ENCODE assay signal across 9 cellular contexts in the genomic region with DNA sequence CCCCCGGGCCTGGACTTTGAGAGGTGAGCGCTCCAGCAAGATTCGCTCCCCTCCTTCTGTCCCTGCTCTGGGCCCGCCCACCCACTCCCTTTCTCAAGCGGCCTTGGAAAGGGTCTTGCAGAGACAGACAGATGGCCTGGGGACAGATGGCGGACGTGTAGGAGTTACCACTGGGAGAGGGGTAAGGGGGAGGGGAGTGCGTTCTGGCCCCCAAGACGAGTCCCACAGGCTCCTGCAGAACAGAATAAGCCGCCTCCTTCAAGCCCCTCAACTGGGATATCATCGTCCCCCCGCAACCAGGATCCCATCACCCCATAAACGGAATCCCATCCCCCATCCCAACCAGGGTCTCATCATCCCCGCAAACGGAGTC. TPM values are rescaled to one million over a fixed set of nuclear protein-coding genes. Genes with fewer than 3 reads are reported as not detected.
DNase-seq lines count a peak whose midpoint lies in the region; ATAC-seq and TF ChIP-seq lines count a peak whose summit lies in the region.
"Had no signal": no experiment of that assay in that cellular context is flagged by ENCODE, and none has a peak within 500 bp of the region (broad histone marks: within the 10 kb centered on the region; RNA-seq: fewer than 3 reads in every experiment).

No MANE protein-coding gene starts in this region.

- no peak for DNase-seq in activated naive CD4-positive, alpha-beta T cell treated with anti-CD3 and anti-CD28 coated beads for 36 hours
- no peak for DNase-seq in activated naive CD4-positive, alpha-beta T cell treated with Interleukin-2 at 50 U/mL for 16 hours
- DNase-seq in adipocyte (ENCODE audit: low read depth) (no peak), right lobe of liver (no peak), transverse colon (no peak), SHP77 treated with DMSO at 0.1 percent for 48 hours (lab: John Stamatoyannopoulos, UW) (no peak), mucosa of descending colon (no peak)
- DNase-seq: amniotic stem cell had no signal

- TF ChIP-seq POLR2A in right lobe of liver (IDR thresholded peaks at IDR 0.05), result no peak
- no peak for TF ChIP-seq POLR2A in transverse colon (IDR thresholded peaks at IDR 0.05)

- peaks cover 27% of the 10 kb centered on the region for H3K4me1 Mint-ChIP-seq in activated naive CD4-positive, alpha-beta T cell treated with anti-CD3 and anti-CD28 coated beads for 36 hours (ENCODE audit: low read depth)

- H3K4me1 ChIP-seq in adipocyte (ENCODE audit: control insufficient read depth, insufficient read depth, low read length) (peaks cover 23% of the 10 kb centered on the region), right lobe of liver (peaks cover 0 to 16% (median 3%) of the 10 kb centered on the region in 4 donors), transverse colon (peaks cover 12 to 36% (median 28%) of the 10 kb centered on the region in 4 donors), mucosa of descending colon (ENCODE audit: low read depth) (peaks cover 24% of the 10 kb centered on the region)

- H3K27me3 Mint-ChIP-seq in activated naive CD4-positive, alpha-beta T cell treated with anti-CD3 and anti-CD28 coated beads for 36 hours (ENCODE audit: low read depth), result no peaks in the 10 kb centered on the region

- peak overlapping the region; percentile 74 for H3K4me3 ChIP-seq in adipocyte (ENCODE audit: low read length)
- peak overlapping the region; percentile 40 to 52 (median 43) for H3K4me3 ChIP-seq in right lobe of liver
- H3K4me3 ChIP-seq in transverse colon, result peak overlapping the region; percentile 16 to 48 (median 41)
- no peak overlapping the region for H3K4me3 ChIP-seq in mucosa of descending colon

- TF ChIP-seq CTCF in right lobe of liver (IDR thresholded peaks at IDR 0.05), result no peak
- TF ChIP-seq CTCF in transverse colon (IDR thresholded peaks at IDR 0.05), result no peak
- no peak for TF ChIP-seq CTCF in mucosa of descending colon (IDR thresholded peaks at IDR 0.05)

- no peaks in the 10 kb centered on the region for H3K36me3 Mint-ChIP-seq in activated naive CD4-positive, alpha-beta T cell treated with anti-CD3 and anti-CD28 coated beads for 36 hours (ENCODE audit: low read depth)

- 48% methylated on average over 2 of the region's 15 CpGs for WGBS in right lobe of liver (ENCODE audit: insufficient coverage, low coverage, low lambda C conversion rate, missing lambda C conversion rate)
- WGBS in transverse colon (ENCODE audit: low coverage in 1 of 2), 2 donors, result 19% methylated on average over 13 of the region's 15 CpGs; no CpG with 5 or more reads in 1 of the 2 donors

- H3K4me3 Mint-ChIP-seq in activated naive CD4-positive, alpha-beta T cell treated with anti-CD3 and anti-CD28 coated beads for 36 hours, result peak overlapping the region; percentile 34

- H3K36me3 ChIP-seq in adipocyte (ENCODE audit: control insufficient read depth, insufficient read depth, low read length, severe bottlenecking) (no peaks in the 10 kb centered on the region), right lobe of liver (no peaks in the 10 kb centered on the region), transverse colon (no peaks in the 10 kb centered on the region), mucosa of descending colon (ENCODE audit: low read depth) (no peaks in the 10 kb centered on the region)

- intact Hi-C loops in activated naive CD4-positive, alpha-beta T cell treated with anti-CD3 and anti-CD28 coated beads for 36 hours (cut with micrococcal nuclease), result loop anchor here (1.0 kb wide), 2 partner anchors 59 to 68 kb away; no protein-coding TSS in a partner anchor
- intact Hi-C loops in right lobe of liver (cut with DNase I), result loop anchor here in 1 of 2 donors (5.0 kb wide), 1 partner anchor 58 kb away; no protein-coding TSS in a partner anchor
- intact Hi-C loops in transverse colon (cut with DNase I; ENCODE audit: low total_unique reads), result loop anchor here (5.0 kb wide), 2 partner anchors 58 to 78 kb away; partner anchors contain the start of gene SEMA6B
- intact Hi-C loops in mucosa of descending colon (cut with DNase I, micrococcal nuclease), result loop anchor here in 1 of 2 donors (5.0 kb wide), 1 partner anchor 68 kb away; no protein-coding TSS in a partner anchor

- CTCF ChIA-PET in activated naive CD4-positive, alpha-beta T cell treated with anti-CD3 and anti-CD28 coated beads for 36 hours (lab: Charles Lee), result interaction anchor here (0.6 to 3.4 kb wide), 18 partner anchors 11 to 187 kb away, joined by 3 to 70 read pairs (median 6); partner anchors contain the start of gene SEMA6B

- H3K9ac ChIP-seq in adipocyte (ENCODE audit: low read length), result peak overlapping the region; percentile 81

- in situ Hi-C loops in transverse colon (cut with MboI; ENCODE audit: low pct_ligation_motif_present in 1 of 4, low pct_unique_long_range_greater_than_20kb in 1 of 4, low sequenced_read_pairs in 3 of 4), result no loop called here

- ATAC-seq in right lobe of liver, result no peak
- ATAC-seq in GM21390 (IDR thresholded peaks at IDR 0.05; ENCODE audit: unreplicated experiment), result no peak
- no peak for ATAC-seq in mucosa of descending colon

- H3K9me3 ChIP-seq in adipocyte (ENCODE audit: control insufficient read depth, low read length) (no peaks in the 10 kb centered on the region), right lobe of liver (no peaks in the 10 kb centered on the region), transverse colon (no peaks in the 10 kb centered on the region), mucosa of descending colon (no peaks in the 10 kb centered on the region)

- no peak overlapping the region for H3K27ac Mint-ChIP-seq in activated naive CD4-positive, alpha-beta T cell treated with anti-CD3 and anti-CD28 coated beads for 36 hours

- H3K27ac ChIP-seq in right lobe of liver (no peak overlapping the region), transverse colon (peak overlapping the region in 2 of 4 donors; percentile 28 to 58)

- TF ChIP-seq EP300 in transverse colon (IDR thresholded peaks at IDR 0.05; ENCODE audit: low read depth), result no peak

- H3K27me3 ChIP-seq in adipocyte (replicated peaks; ENCODE audit: control insufficient read depth, insufficient read depth, low read length) (no peaks in the 10 kb centered on the region), right lobe of liver (no peaks in the 10 kb centered on the region), transverse colon (peaks cover 12% of the 10 kb centered on the region)

- H3K9me3 Mint-ChIP-seq in activated naive CD4-positive, alpha-beta T cell treated with anti-CD3 and anti-CD28 coated beads for 36 hours, result no peaks in the 10 kb centered on the region

RNA-seq across cellular contexts. Expression of gene TNFAIP8L1, which starts 3.6 kb away (rescaled TPM):
- total RNA-seq in activated naive CD4-positive, alpha-beta T cell treated with anti-CD3 and anti-CD28 coated beads for 36 hours, result 10 to 100 TPM; 19.9 to 20.4 TPM
- total RNA-seq in right lobe of liver (10 to 100 TPM; 16.6 to 26.4 (median 22.8) TPM), transverse colon (10 to 100 TPM in 1 of 4 donors, 1 to 10 TPM in 3; 4.5 to 12.0 (median 8.5) TPM), mucosa of descending colon (10 to 100 TPM in 2 of 3 donors, 1 to 10 TPM in 1; 5.1 to 47.6 (median 10.7) TPM)

RNA-seq across cellular contexts. Expression of gene MYDGF, which starts 34.4 kb away (rescaled TPM):
- 10 to 100 TPM; 43.5 to 45.5 TPM for total RNA-seq in activated naive CD4-positive, alpha-beta T cell treated with anti-CD3 and anti-CD28 coated beads for 36 hours
- total RNA-seq in right lobe of liver, result 10 to 100 TPM; 58.2 to 98.7 (median 72.2) TPM
- total RNA-seq in transverse colon, result 10 to 100 TPM in 2 of 4 donors, 1 to 10 TPM in 2; 3.6 to 44.5 (median 22.0) TPM
- 10 to 100 TPM; 50.2 to 85.9 (median 54.8) TPM for total RNA-seq in mucosa of descending colon
